12 cellular contexts compared by ENCODE assay signal in the genomic region with DNA sequence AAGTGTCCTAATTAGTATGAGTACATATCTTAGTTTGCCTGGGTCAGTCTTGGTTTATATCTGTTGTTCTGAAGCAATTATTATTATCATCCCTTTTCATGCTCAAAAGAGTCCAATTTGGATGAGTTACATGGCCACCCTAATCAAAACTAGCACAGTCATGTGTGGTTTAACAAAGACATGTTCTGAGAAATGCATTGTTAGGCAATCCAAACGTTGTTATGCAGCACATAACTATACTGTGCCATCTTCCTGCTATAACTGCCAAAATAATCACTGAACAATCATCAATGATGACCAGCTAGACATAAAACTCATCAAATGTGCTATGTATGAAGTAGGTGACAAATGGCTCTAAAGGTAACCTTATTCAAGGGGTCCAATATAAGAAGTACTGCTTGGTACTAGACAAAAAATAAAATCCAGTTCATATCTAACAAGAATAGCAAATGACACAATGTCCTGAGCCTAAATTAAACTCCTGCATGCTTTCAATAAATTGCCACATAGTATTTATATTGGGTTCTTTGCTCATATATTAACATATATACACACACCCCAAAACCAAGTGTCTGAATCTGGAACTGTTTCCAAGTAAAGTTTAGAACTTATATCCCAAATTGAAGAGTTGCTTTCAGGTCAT. TPM values are rescaled to one million over a fixed set of nuclear protein-coding genes. Genes with fewer than 3 reads are reported as not detected.
DNase-seq lines count a peak whose midpoint lies in the region; ATAC-seq, FAIRE-seq and TF ChIP-seq lines count a peak whose summit lies in the region.
"Had no signal": no experiment of that assay in that cellular context is flagged by ENCODE, and none has a peak within 500 bp of the region (broad histone marks: within the 10 kb centered on the region; RNA-seq: fewer than 3 reads in every experiment).

No MANE protein-coding gene starts in this region.

- H3K4me3 ChIP-seq in left ventricle myocardium inferior (no peak overlapping the region), hepatocyte (no peak overlapping the region), SJCRH30 (no peak overlapping the region)

- no peak for TF ChIP-seq CTCF in left ventricle myocardium inferior (IDR thresholded peaks at IDR 0.05; ENCODE audit: borderline replicate concordance)
- no peak for TF ChIP-seq CTCF in hepatocyte (IDR thresholded peaks at IDR 0.05; ENCODE audit: poor library complexity)

- H3K4me1 Mint-ChIP-seq in activated T-helper 17 cell treated with anti-CD3 and anti-CD28 coated beads, Interleukin-2, amount 50 U/mL, for 72 hours: peaks cover 20% of the 10 kb centered on the region

- no peaks in the 10 kb centered on the region for H3K27me3 ChIP-seq in left ventricle myocardium inferior (ENCODE audit: low read depth)
- H3K27me3 ChIP-seq in hepatocyte: no peaks in the 10 kb centered on the region
- no peaks in the 10 kb centered on the region for H3K27me3 ChIP-seq in SJCRH30

- H3K27ac ChIP-seq in left ventricle myocardium inferior (replicated peaks) (no peak overlapping the region), hepatocyte (peak overlapping the region; percentile 7), temporal lobe (ENCODE audit: low read depth, low read length) (peak overlapping the region; percentile 27), SJCRH30 (no peak overlapping the region)

- peak; percentile 47 for ATAC-seq in left ventricle myocardium superior
- ATAC-seq in activated T-helper 17 cell treated with anti-CD3 and anti-CD28 coated beads, Interleukin-2, amount 50 U/mL, for 72 hours (replicated peaks): peak; percentile 80

- H4K20me1 ChIP-seq in hepatocyte (ENCODE audit: insufficient read depth, poor library complexity, severe bottlenecking): peaks cover 28% of the 10 kb centered on the region

- no peak for FAIRE-seq in GM12892 (lab: Jason Lieb, UNC)

- no peak overlapping the region for H2AFZ ChIP-seq in hepatocyte

- TF ChIP-seq POLR2A in GM12892 (IDR thresholded peaks at IDR 0.05; ENCODE audit: low read depth, low read length): no peak

- peaks cover 72% of the 10 kb centered on the region for H3K79me2 ChIP-seq in hepatocyte

- no peaks in the 10 kb centered on the region for H3K9me3 ChIP-seq in left ventricle myocardium inferior (replicated peaks)
- H3K9me3 ChIP-seq in hepatocyte (ENCODE audit: low read depth): no peaks in the 10 kb centered on the region
- no peaks in the 10 kb centered on the region for H3K9me3 ChIP-seq in SJCRH30 (replicated peaks)

- H3K27ac Mint-ChIP-seq in activated T-helper 17 cell treated with anti-CD3 and anti-CD28 coated beads, Interleukin-2, amount 50 U/mL, for 72 hours: no peak overlapping the region

- no peaks in the 10 kb centered on the region for H3K9me3 Mint-ChIP-seq in activated T-helper 17 cell treated with anti-CD3 and anti-CD28 coated beads, Interleukin-2, amount 50 U/mL, for 72 hours

- H3K36me3 ChIP-seq in left ventricle myocardium inferior (peaks cover 19% of the 10 kb centered on the region), hepatocyte (replicated peaks; ENCODE audit: insufficient read depth, low read depth) (no peaks in the 10 kb centered on the region), SJCRH30 (peaks cover 33% of the 10 kb centered on the region)

- peaks cover 37% of the 10 kb centered on the region for H3K4me1 ChIP-seq in left ventricle myocardium inferior
- H3K4me1 ChIP-seq in hepatocyte (ENCODE audit: insufficient read depth): no peaks in the 10 kb centered on the region
- peaks cover 7% of the 10 kb centered on the region; the same call in 1 of the 2 replicates for H3K4me1 ChIP-seq in SJCRH30

- H3K9me2 ChIP-seq in hepatocyte (replicated peaks; ENCODE audit: insufficient read depth): no peaks in the 10 kb centered on the region

- H3K4me3 Mint-ChIP-seq in activated T-helper 17 cell treated with anti-CD3 and anti-CD28 coated beads, Interleukin-2, amount 50 U/mL, for 72 hours: no peak overlapping the region

- 59% methylated on average over 1 of the region's 1 CpG for WGBS in hepatocyte (ENCODE audit: low lambda C conversion rate, missing lambda C conversion rate)

- no peaks in the 10 kb centered on the region for H3K27me3 Mint-ChIP-seq in activated T-helper 17 cell treated with anti-CD3 and anti-CD28 coated beads, Interleukin-2, amount 50 U/mL, for 72 hours

- peak overlapping the region; percentile 68 for H3K4me2 ChIP-seq in hepatocyte

- peaks cover 50% of the 10 kb centered on the region for H3K36me3 Mint-ChIP-seq in activated T-helper 17 cell treated with anti-CD3 and anti-CD28 coated beads, Interleukin-2, amount 50 U/mL, for 72 hours (ENCODE audit: low read depth)

- no peak for DNase-seq in left ventricle myocardium superior
- no peak for DNase-seq in left ventricle myocardium inferior
- DNase-seq in hepatocyte (ENCODE audit: low spot score): no peak
- DNase-seq in GM12892 (ENCODE audit: insufficient read length): no peak
- no peak for DNase-seq in NCI-H1694 (lab: John Stamatoyannopoulos, UW)
- no peak for DNase-seq in SJCRH30
- DNase-seq: activated CD4-positive, CD25-positive, alpha-beta regulatory T cell; activated effector memory CD4-positive, alpha-beta T cell treated with Interleukin-2 at 50 U/mL for 16 hours; NCI-H1105 treated with DMSO at 0.1 percent for 48 hours; NCI-H524 had no signal

- intact Hi-C loops in left ventricle myocardium superior (cut with micrococcal nuclease): no loop called here
- intact Hi-C loops in left ventricle myocardium inferior (cut with micrococcal nuclease): no loop called here

RNA-seq across cellular contexts. Expression of a gene that starts 41.9 kb away (rescaled TPM):
- total RNA-seq in left ventricle myocardium superior (24.0 TPM), left ventricle myocardium inferior (21.8 TPM), hepatocyte (20.4 and 21.0 TPM in 2 replicates), temporal lobe (35.2 TPM)
- 10 to 100 TPM; 66.3 to 90.9 TPM for total RNA-seq in activated T-helper 17 cell treated with anti-CD3 and anti-CD28 coated beads, Interleukin-2, amount 50 U/mL, for 72 hours
- 7.5 and 7.7 TPM in 2 replicates for polyA plus RNA-seq in hepatocyte
- 5.6 TPM for polyA plus RNA-seq in GM12892 (2012; ENCODE audit: missing spikeins)
- total RNA-seq in SJCRH30 (2014; rRNA removed; shearing (Covaris generic)): 26.0 and 31.9 TPM in 2 replicates

Comparison
In these comparisons a context has a peak if more than half of its experiments do, and no peak if none do; other contexts are left out.
1. H3K27ac ChIP-seq: peak in hepatocyte (single experiment) and temporal lobe (single experiment); none in left ventricle myocardium inferior (single experiment) and SJCRH30 (single experiment).